ENCODE assay signal across 38 cellular contexts in genomic region chr10:70069346-70069745, GRCh38. TPM values are rescaled to one million over a fixed set of nuclear protein-coding genes. Genes with fewer than 3 reads are reported as not detected.
"Had no signal": no experiment of that assay in that cellular context is flagged by ENCODE, and none has a peak within 500 bp of the region (broad histone marks: within the 10 kb centered on the region; RNA-seq: fewer than 3 reads in every experiment).

No MANE protein-coding gene starts in this region.

- H3K27ac Mint-ChIP-seq: activated B cell treated with CpG ODN at 0.5 μM for 24 hours; activated CD4-positive, alpha-beta memory T cell treated with anti-CD3 and anti-CD28 coated beads for 36 hours; activated CD4-positive, alpha-beta T cell treated with anti-CD3 and anti-CD28 coated beads, Interleukin-2, amount 10 ng/mL, durations not matched to agents 24 days and 14 days; activated CD8-positive, alpha-beta memory T cell treated with anti-CD3 and anti-CD28 coated beads, Interleukin-2, amount 10 ng/mL, durations not matched to agents 7 days and 5 days; activated CD8-positive, alpha-beta T cell treated with anti-CD3 and anti-CD28 coated beads for 36 hours; activated naive CD4-positive, alpha-beta T cell treated with anti-CD3 and anti-CD28 coated beads, Interleukin-2, amount 10 ng/mL, durations not matched to agents 7 days and 5 days; activated naive CD4-positive, alpha-beta T cell treated with anti-CD3 and anti-CD28 coated beads, Interleukin-2, amount 50 U/mL, for 24 hours; activated naive CD8-positive, alpha-beta T cell; activated naive CD8-positive, alpha-beta T cell treated with anti-CD3 and anti-CD28 coated beads, Interleukin-2, amount 10 ng/mL, durations not matched to agents 7 days and 5 days; activated naive CD8-positive, alpha-beta T cell treated with anti-CD3 and anti-CD28 coated beads, Interleukin-2, amount 50 U/mL, for 24 hours; activated T-cell treated with anti-CD3 and anti-CD28 coated beads, Interleukin-2, amount 50 U/mL, for 24 hours; activated T-helper 2 cell treated with anti-CD3 and anti-CD28 coated beads, Interferon-gamma antibody, Interleukin-2, Interleukin-4, amounts not matched to agents 10 μg/mL and 5 μg/mL and 100 μg/mL, durations not matched to agents 14 hours and 24 hours and 36 hours; brain; T-helper 1 cell treated with Interleukin-12 subunit alpha and Interleukin-12 subunit beta and Interleukin-4 antibody, amounts not matched to agents 30 μg/mL and 1 μg/mL, for 36 hours; T-helper 2 cell treated with Interferon-gamma antibody and Interleukin-4, amounts not matched to agents 5 μg/mL and 100 μg/mL, for 36 hours had no signal

- H3K9me3 Mint-ChIP-seq: activated CD4-positive, alpha-beta memory T cell treated with anti-CD3 and anti-CD28 coated beads for 36 hours; activated CD4-positive, alpha-beta T cell treated with anti-CD3 and anti-CD28 coated beads, Interleukin-2, amount 10 ng/mL, durations not matched to agents 24 days and 14 days; activated CD8-positive, alpha-beta T cell treated with anti-CD3 and anti-CD28 coated beads for 36 hours; activated naive CD4-positive, alpha-beta T cell treated with anti-CD3 and anti-CD28 coated beads, Interleukin-2, amount 10 ng/mL, durations not matched to agents 7 days and 5 days; activated naive CD4-positive, alpha-beta T cell treated with anti-CD3 and anti-CD28 coated beads, Interleukin-2, amount 50 U/mL, for 24 hours; activated naive CD8-positive, alpha-beta T cell treated with anti-CD3 and anti-CD28 coated beads, Interleukin-2, amount 10 ng/mL, durations not matched to agents 7 days and 5 days; activated naive CD8-positive, alpha-beta T cell treated with anti-CD3 and anti-CD28 coated beads, Interleukin-2, amount 50 U/mL, for 24 hours; activated T-cell treated with anti-CD3 and anti-CD28 coated beads, Interleukin-2, amount 50 U/mL, for 24 hours; activated T-helper 2 cell treated with anti-CD3 and anti-CD28 coated beads, Interferon-gamma antibody, Interleukin-2, Interleukin-4, amounts not matched to agents 10 μg/mL and 5 μg/mL and 100 μg/mL, durations not matched to agents 14 hours and 24 hours and 36 hours; central memory CD8-positive, alpha-beta T cell; T-helper 1 cell treated with Interleukin-12 subunit alpha and Interleukin-12 subunit beta and Interleukin-4 antibody, amounts not matched to agents 30 μg/mL and 1 μg/mL, for 36 hours; T-helper 2 cell treated with Interferon-gamma antibody and Interleukin-4, amounts not matched to agents 5 μg/mL and 100 μg/mL, for 36 hours had no signal

- H3K4me1 Mint-ChIP-seq: activated B cell treated with CpG ODN at 0.5 μM for 24 hours; activated naive CD4-positive, alpha-beta T cell treated with anti-CD3 and anti-CD28 coated beads, Interleukin-2, amount 10 ng/mL, durations not matched to agents 7 days and 5 days; activated naive CD4-positive, alpha-beta T cell treated with anti-CD3 and anti-CD28 coated beads, Interleukin-2, amount 50 U/mL, for 24 hours; activated naive CD8-positive, alpha-beta T cell treated with anti-CD3 and anti-CD28 coated beads, Interleukin-2, amount 10 ng/mL, durations not matched to agents 7 days and 5 days; activated naive CD8-positive, alpha-beta T cell treated with anti-CD3 and anti-CD28 coated beads, Interleukin-2, amount 50 U/mL, for 24 hours; brain; central memory CD8-positive, alpha-beta T cell had no signal

- DNase-seq: activated B cell treated with CpG ODN at 0.5 μM for 24 hours; activated CD4-positive, alpha-beta memory T cell treated with anti-CD3 and anti-CD28 coated beads for 36 hours; activated CD4-positive, alpha-beta T cell treated with anti-CD3 and anti-CD28 coated beads for 4 hours; activated CD4-positive, alpha-beta T cell treated with anti-CD3 and anti-CD28 coated beads, Interleukin-2, amount 10 ng/mL, durations not matched to agents 24 days and 14 days; activated CD4-positive, alpha-beta T cell treated with anti-CD3 and anti-CD28 coated beads, Interleukin-2, amount 50 U/mL, for 1 hour; activated CD4-positive, alpha-beta T cell treated with anti-CD3 and anti-CD28 coated beads, Interleukin-2, amount 50 U/mL, for 4 hours; activated CD4-positive, CD25-positive, alpha-beta regulatory T cell treated with anti-CD3 and anti-CD28 coated beads, Interleukin-2, amount 50 U/mL, for 72 hours; activated CD8-positive, alpha-beta memory T cell treated with anti-CD3 and anti-CD28 coated beads for 24 hours; activated CD8-positive, alpha-beta memory T cell treated with anti-CD3 and anti-CD28 coated beads, Interleukin-2, amount 10 ng/mL, durations not matched to agents 7 days and 5 days; activated CD8-positive, alpha-beta memory T cell treated with anti-CD3 and anti-CD28 coated beads, Interleukin-2, amount 50 U/mL, for 48 hours; activated CD8-positive, alpha-beta T cell treated with anti-CD3 and anti-CD28 coated beads for 36 hours; activated effector memory CD4-positive, alpha-beta T cell treated with Interleukin-2 at 50 U/mL for 16 hours; activated gamma-delta T cell; activated naive CD4-positive, alpha-beta T cell treated with anti-CD3 and anti-CD28 coated beads, Interleukin-2, amount 10 ng/mL, durations not matched to agents 7 days and 5 days; activated naive CD4-positive, alpha-beta T cell treated with Interleukin-2 at 50 U/mL for 16 hours; activated naive CD8-positive, alpha-beta T cell treated with anti-CD3 and anti-CD28 coated beads, Interleukin-2, amount 10 ng/mL, durations not matched to agents 7 days and 5 days; activated naive CD8-positive, alpha-beta T cell treated with anti-CD3 and anti-CD28 coated beads, Interleukin-2, amount 50 U/mL, for 24 hours; activated T-cell treated with anti-CD3 and anti-CD28 coated beads, Interleukin-2, amount 50 U/mL, for 24 hours; activated T-cell treated with anti-CD3 and anti-CD28 coated beads, Interleukin-2, amount 50 U/mL, for 48 hours; amygdala; anterior cingulate cortex; caudate nucleus; cerebellar nuclear complex; T-helper 1 cell; T-helper 2 cell; T-helper 9 cell had no signal

- H3K4me3 ChIP-seq: ascending aorta, cardiac muscle cell had no signal

- H3K27me3 Mint-ChIP-seq: activated CD4-positive, alpha-beta memory T cell treated with anti-CD3 and anti-CD28 coated beads for 36 hours; activated CD8-positive, alpha-beta memory T cell treated with anti-CD3 and anti-CD28 coated beads, Interleukin-2, amount 10 ng/mL, durations not matched to agents 7 days and 5 days; activated CD8-positive, alpha-beta T cell treated with anti-CD3 and anti-CD28 coated beads for 36 hours; activated naive CD4-positive, alpha-beta T cell treated with anti-CD3 and anti-CD28 coated beads, Interleukin-2, amount 50 U/mL, for 24 hours; activated naive CD8-positive, alpha-beta T cell; activated naive CD8-positive, alpha-beta T cell treated with anti-CD3 and anti-CD28 coated beads, Interleukin-2, amount 50 U/mL, for 24 hours; activated T-cell treated with anti-CD3 and anti-CD28 coated beads, Interleukin-2, amount 50 U/mL, for 24 hours; brain; central memory CD8-positive, alpha-beta T cell had no signal

- H3K27me3 ChIP-seq: ascending aorta, cardiac muscle cell had no signal

- H3K36me3 Mint-ChIP-seq: activated CD4-positive, alpha-beta memory T cell treated with anti-CD3 and anti-CD28 coated beads for 36 hours; activated CD8-positive, alpha-beta memory T cell treated with anti-CD3 and anti-CD28 coated beads, Interleukin-2, amount 10 ng/mL, durations not matched to agents 7 days and 5 days; activated naive CD4-positive, alpha-beta T cell treated with anti-CD3 and anti-CD28 coated beads, Interleukin-2, amount 10 ng/mL, durations not matched to agents 7 days and 5 days; activated naive CD4-positive, alpha-beta T cell treated with anti-CD3 and anti-CD28 coated beads, Interleukin-2, amount 50 U/mL, for 24 hours; activated naive CD8-positive, alpha-beta T cell; activated naive CD8-positive, alpha-beta T cell treated with anti-CD3 and anti-CD28 coated beads, Interleukin-2, amount 10 ng/mL, durations not matched to agents 7 days and 5 days had no signal

- H3K4me3 Mint-ChIP-seq: activated B cell treated with CpG ODN at 0.5 μM for 24 hours; activated CD4-positive, alpha-beta memory T cell treated with anti-CD3 and anti-CD28 coated beads for 36 hours; activated CD4-positive, alpha-beta T cell treated with anti-CD3 and anti-CD28 coated beads, Interleukin-2, amount 10 ng/mL, durations not matched to agents 24 days and 14 days; activated CD8-positive, alpha-beta memory T cell treated with anti-CD3 and anti-CD28 coated beads, Interleukin-2, amount 10 ng/mL, durations not matched to agents 7 days and 5 days; activated CD8-positive, alpha-beta T cell treated with anti-CD3 and anti-CD28 coated beads for 36 hours; activated naive CD4-positive, alpha-beta T cell treated with anti-CD3 and anti-CD28 coated beads, Interleukin-2, amount 10 ng/mL, durations not matched to agents 7 days and 5 days; activated naive CD4-positive, alpha-beta T cell treated with anti-CD3 and anti-CD28 coated beads, Interleukin-2, amount 50 U/mL, for 24 hours; activated naive CD8-positive, alpha-beta T cell; activated naive CD8-positive, alpha-beta T cell treated with anti-CD3 and anti-CD28 coated beads, Interleukin-2, amount 10 ng/mL, durations not matched to agents 7 days and 5 days; activated naive CD8-positive, alpha-beta T cell treated with anti-CD3 and anti-CD28 coated beads, Interleukin-2, amount 50 U/mL, for 24 hours; activated T-cell treated with anti-CD3 and anti-CD28 coated beads, Interleukin-2, amount 50 U/mL, for 24 hours; brain; central memory CD8-positive, alpha-beta T cell; T-helper 1 cell treated with Interleukin-12 subunit alpha and Interleukin-12 subunit beta and Interleukin-4 antibody, amounts not matched to agents 30 μg/mL and 1 μg/mL, for 36 hours; T-helper 2 cell treated with Interferon-gamma antibody and Interleukin-4, amounts not matched to agents 5 μg/mL and 100 μg/mL, for 36 hours had no signal

- H3K9me3 ChIP-seq: ascending aorta had no signal

- FAIRE-seq: bronchial epithelial cell, TTC549 had no signal

- H3K4me1 ChIP-seq: ascending aorta had no signal

- H3K27ac ChIP-seq: ascending aorta, cardiac muscle cell, VCaP had no signal

- ATAC-seq: activated CD8-positive, alpha-beta memory T cell treated with anti-CD3 and anti-CD28 coated beads, Interleukin-2, amount 10 ng/mL, durations not matched to agents 7 days and 5 days; activated CD8-positive, alpha-beta T cell treated with anti-CD3 and anti-CD28 coated beads for 36 hours; activated naive CD8-positive, alpha-beta T cell treated with anti-CD3 and anti-CD28 coated beads, Interleukin-2, amount 50 U/mL, for 24 hours had no signal

- H3K36me3 ChIP-seq: ascending aorta had no signal

RNA-seq across cellular contexts. Expression of gene MACROH2A2, which starts 16.7 kb away (rescaled TPM):
- total RNA-seq: activated B cell treated with CpG ODN at 0.5 μM for 24 hours had no signal
